In genomic region chr5:55711531-55712022, GRCh38 we compare ENCODE assay signal across 8 cellular contexts. TPM values are rescaled to one million over a fixed set of nuclear protein-coding genes. Genes with fewer than 3 reads are reported as not detected.
A peak's percentile ranks its signal among the peaks of the same experiment; 100 is the strongest.
DNase-seq lines count a peak whose midpoint lies in the region; ATAC-seq and TF ChIP-seq lines count a peak whose summit lies in the region.

No MANE protein-coding gene starts in this region.

- peaks cover 9% of the 10 kb centered on the region for H3K27me3 Mint-ChIP-seq in HFFc6 (ENCODE audit: insufficient read depth)
- no peaks in the 10 kb centered on the region for H3K27me3 Mint-ChIP-seq in activated CD4-positive, alpha-beta memory T cell treated with anti-CD3 and anti-CD28 coated beads, Interleukin-2, amount 10 ng/mL, durations not matched to agents 7 days and 5 days

- POLR2A ChIA-PET in activated CD4-positive, alpha-beta memory T cell treated with anti-CD3 and anti-CD28 coated beads, Interleukin-2, amount 10 ng/mL, durations not matched to agents 7 days and 5 days (lab: Charles Lee), result no interaction called here

- peaks cover 31% of the 10 kb centered on the region for H3K4me1 Mint-ChIP-seq in HFFc6 (ENCODE audit: low read depth)
- H3K4me1 Mint-ChIP-seq in activated CD4-positive, alpha-beta memory T cell treated with anti-CD3 and anti-CD28 coated beads, Interleukin-2, amount 10 ng/mL, durations not matched to agents 7 days and 5 days, result peaks cover 31% of the 10 kb centered on the region

- CTCF ChIA-PET in activated CD4-positive, alpha-beta memory T cell treated with anti-CD3 and anti-CD28 coated beads, Interleukin-2, amount 10 ng/mL, durations not matched to agents 7 days and 5 days (lab: Charles Lee), result interaction anchor here (0.7 kb wide), 2 partner anchors 10 to 11 kb away, joined by 3 read pairs; no protein-coding TSS in a partner anchor

- H3K36me3 Mint-ChIP-seq in HFFc6 (ENCODE audit: low read depth), result peaks cover 9% of the 10 kb centered on the region; the same call in 1 of the 2 replicates
- peaks cover 13% of the 10 kb centered on the region for H3K36me3 Mint-ChIP-seq in activated CD4-positive, alpha-beta memory T cell treated with anti-CD3 and anti-CD28 coated beads, Interleukin-2, amount 10 ng/mL, durations not matched to agents 7 days and 5 days (ENCODE audit: low read depth)

- peak overlapping the region; percentile 89 for H3K27ac Mint-ChIP-seq in HFFc6
- peak overlapping the region; percentile 72 for H3K27ac Mint-ChIP-seq in activated CD4-positive, alpha-beta memory T cell treated with anti-CD3 and anti-CD28 coated beads, Interleukin-2, amount 10 ng/mL, durations not matched to agents 7 days and 5 days

- no peak for TF ChIP-seq CTCF in HFFc6 (IDR thresholded peaks at IDR 0.05)

- DNase-seq in HFFc6 (no peak), hepatic stellate cell (ENCODE audit: low spot score) (peak; percentile 24), glomerular visceral epithelial cell (ENCODE audit: extremely low spot score) (no peak), cerebellar nuclear complex (lab: John Stamatoyannopoulos, UW) (no peak)
- DNase-seq in activated CD4-positive, alpha-beta memory T cell treated with anti-CD3 and anti-CD28 coated beads, Interleukin-2, amount 10 ng/mL, durations not matched to agents 7 days and 5 days, result no peak
- peak; percentile 27 for DNase-seq in stimulated activated CD8-positive, alpha-beta memory T cell treated with anti-CD3 and anti-CD28 coated beads, Interleukin-4, amount 100 ng/mL, for 48 hours

- no peaks in the 10 kb centered on the region for H3K9me3 Mint-ChIP-seq in HFFc6
- peaks cover 4% of the 10 kb centered on the region for H3K9me3 Mint-ChIP-seq in activated CD4-positive, alpha-beta memory T cell treated with anti-CD3 and anti-CD28 coated beads, Interleukin-2, amount 10 ng/mL, durations not matched to agents 7 days and 5 days

- H3K4me3 Mint-ChIP-seq in HFFc6, result peak overlapping the region; percentile 99
- H3K4me3 Mint-ChIP-seq in activated CD4-positive, alpha-beta memory T cell treated with anti-CD3 and anti-CD28 coated beads, Interleukin-2, amount 10 ng/mL, durations not matched to agents 7 days and 5 days, result peak overlapping the region; percentile 99

- ATAC-seq in HG03280 (IDR thresholded peaks at IDR 0.05; ENCODE audit: unreplicated experiment), result no peak
- ATAC-seq in HG02885 (IDR thresholded peaks at IDR 0.05; ENCODE audit: poor library complexity, unreplicated experiment), result no peak

RNA-seq across cellular contexts. Expression of gene SLC38A9, which starts 0.5 kb away (rescaled TPM):
- 10 to 100 TPM; 12.2 to 16.5 (median 13.2) TPM for total RNA-seq in HFFc6 (2021; fragmentation: NEBNext Ultra II Directional; extraction: Animal tissue kit (Norgen Biotek cat#: 25700))
- 10 to 100 TPM; 23.7 to 24.3 TPM for total RNA-seq in activated CD4-positive, alpha-beta memory T cell treated with anti-CD3 and anti-CD28 coated beads, Interleukin-2, amount 10 ng/mL, durations not matched to agents 7 days and 5 days

RNA-seq across cellular contexts. Expression of gene DDX4, which starts 26.3 kb away (rescaled TPM):
- not detected for total RNA-seq in HFFc6 (2021; fragmentation: NEBNext Ultra II Directional; extraction: Animal tissue kit (Norgen Biotek cat#: 25700))
- under 1 TPM; 0.50 to 0.83 TPM for total RNA-seq in activated CD4-positive, alpha-beta memory T cell treated with anti-CD3 and anti-CD28 coated beads, Interleukin-2, amount 10 ng/mL, durations not matched to agents 7 days and 5 days

Comparison
In these comparisons a context has a peak if more than half of its experiments do, and no peak if none do; other contexts are left out.
1. DNase-seq: peak in hepatic stellate cell (single experiment) and stimulated activated CD8-positive, alpha-beta memory T cell treated with anti-CD3 and anti-CD28 coated beads, Interleukin-4, amount 100 ng/mL, for 48 hours (single experiment); none in HFFc6 (single experiment), activated CD4-positive, alpha-beta memory T cell treated with anti-CD3 and anti-CD28 coated beads, Interleukin-2, amount 10 ng/mL, durations not matched to agents 7 days and 5 days (single experiment), glomerular visceral epithelial cell (single experiment) and cerebellar nuclear complex (0 of 2).